In the genomic region with DNA sequence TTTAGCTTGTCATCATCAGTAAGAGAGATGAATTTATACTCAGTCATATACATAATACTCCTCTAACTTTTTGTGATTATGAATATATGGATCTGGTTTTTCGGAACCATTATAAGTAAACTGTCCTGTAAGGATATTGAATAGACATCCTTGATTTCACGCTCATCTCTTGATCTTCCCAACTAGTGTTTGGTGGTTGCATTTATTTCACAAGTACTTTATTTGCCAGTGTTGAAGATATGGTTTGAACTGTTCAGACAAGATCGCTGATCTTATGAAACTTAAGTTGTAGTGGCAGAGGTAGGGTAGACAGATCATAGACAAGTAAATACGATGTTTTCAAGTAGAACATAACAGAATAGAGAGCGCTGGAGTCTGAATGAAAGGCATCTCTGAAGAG, we compare ENCODE assay signal across 25 cellular contexts. TPM values are rescaled to one million over a fixed set of nuclear protein-coding genes. Genes with fewer than 3 reads are reported as not detected.
DNase-seq lines count a peak whose midpoint lies in the region; ATAC-seq, FAIRE-seq and TF ChIP-seq lines count a peak whose summit lies in the region.
"Had no signal": no experiment of that assay in that cellular context is flagged by ENCODE, and none has a peak within 500 bp of the region (broad histone marks: within the 10 kb centered on the region; RNA-seq: fewer than 3 reads in every experiment).

No MANE protein-coding gene starts in this region.

- DNase-seq in SK-N-SH, result no peak
- DNase-seq in kidney, result no peak
- DNase-seq in substantia nigra (lab: John Stamatoyannopoulos, UW), result no peak
- no peak for DNase-seq in GF-D8 (lab: John Stamatoyannopoulos, UW)
- DNase-seq: activated CD4-positive, CD25-positive, alpha-beta regulatory T cell treated with anti-CD3 and anti-CD28 coated beads, Interleukin-2, amount 50 U/mL, for 72 hours; activated CD8-positive, alpha-beta memory T cell treated with anti-CD3 and anti-CD28 coated beads for 24 hours; activated T-cell treated with anti-CD3 and anti-CD28 coated beads, Interleukin-2, amount 50 U/mL, for 24 hours; amniotic stem cell; dermis blood vessel endothelial cell; foreskin fibroblast; IMR-90; left ventricle myocardium superior; MM.1S; NCI-H146; NCI-H524; spleen; stimulated activated CD4-positive, alpha-beta T cell treated with anti-CD3 and anti-CD28 coated beads, Interleukin-4, amount 100 ng/mL, for 1 hour had no signal

- TF ChIP-seq RAD21 in SK-N-SH (IDR thresholded peaks at IDR 0.05; ENCODE audit: low read length), result no peak

- no peaks in the 10 kb centered on the region for H3K9me3 ChIP-seq in SK-N-SH
- H3K9me3 ChIP-seq in SU-DHL-6 (ENCODE audit: insufficient read depth, low read length), result no peaks in the 10 kb centered on the region
- H3K9me3 ChIP-seq in kidney (ENCODE audit: control insufficient read depth in 1 of 2, low read length in 2 of 2), result no peaks in the 10 kb centered on the region
- H3K9me3 ChIP-seq: spleen had no signal

- no peak for FAIRE-seq in kidney (lab: Jason Lieb, UNC)
- FAIRE-seq: H54 had no signal

- H3K9me2 ChIP-seq in SK-N-SH (no peaks in the 10 kb centered on the region), SU-DHL-6 (replicated peaks; ENCODE audit: insufficient read depth, low read length) (no peaks in the 10 kb centered on the region)

- H3K4me3 ChIP-seq in SK-N-SH (ENCODE audit: low read depth in 2 of 2, low read length in 1 of 2) (no peak overlapping the region), SU-DHL-6 (ENCODE audit: insufficient read depth, low read length, poor library complexity, severe bottlenecking) (no peak overlapping the region), kidney (ENCODE audit: low read length in 2 of 2) (peak overlapping the region; percentile 40 to 81)
- H3K4me3 ChIP-seq: cardiac muscle cell had no signal

- H3K4me2 ChIP-seq in SK-N-SH (0 out of 2 replicates have a peak overlapping the region, but pooled peaks have one; percentile 84), SU-DHL-6 (ENCODE audit: low read depth, low read length, poor library complexity, severe bottlenecking) (peak overlapping the region; percentile 97)

- H3F3A ChIP-seq in SK-N-SH (replicated peaks; ENCODE audit: insufficient read depth) (peaks cover 25% of the 10 kb centered on the region), SU-DHL-6 (ENCODE audit: insufficient read depth) (no peaks in the 10 kb centered on the region)

- CTCF ChIA-PET in SK-N-SH (lab: Yijun Ruan, JAX), result interaction anchor here (0.6 to 1.1 kb wide), 4 partner anchors 8 to 753 kb away, joined by 3 to 5 read pairs (median 4); partner anchors contain the start of gene RTCB

- no peak for TF ChIP-seq EP300 in SK-N-SH (IDR thresholded peaks at IDR 0.05; ENCODE audit: borderline replicate concordance in 1 of 2, low read depth in 1 of 2, low read length in 1 of 2)

- H2AFZ ChIP-seq in SK-N-SH (ENCODE audit: low read depth), result no peak overlapping the region
- no peak overlapping the region for H2AFZ ChIP-seq in SU-DHL-6 (ENCODE audit: low read depth, low read length, severe bottlenecking)

- H3K36me3 ChIP-seq in SK-N-SH (replicated peaks in 1 of 2; ENCODE audit: control insufficient read depth in 1 of 2, insufficient read depth in 2 of 2, low read length in 1 of 2), result peaks cover 11% of the 10 kb centered on the region in 2 experiments
- 0 out of 2 replicates have a peak, but pooled peaks cover 8% of the 10 kb centered on the region for H3K36me3 ChIP-seq in SU-DHL-6 (ENCODE audit: low read length)
- no peaks in the 10 kb centered on the region for H3K36me3 ChIP-seq in kidney (ENCODE audit: control insufficient read depth in 1 of 2, insufficient read depth in 2 of 2, low read length in 2 of 2)
- H3K36me3 ChIP-seq: cardiac muscle cell had no signal

- H3K27me3 ChIP-seq in SK-N-SH (ENCODE audit: insufficient read depth), result no peaks in the 10 kb centered on the region
- H3K27me3 ChIP-seq in SU-DHL-6 (ENCODE audit: low read length), result no peaks in the 10 kb centered on the region
- H3K27me3 ChIP-seq: cardiac muscle cell, spleen had no signal

- H3K27ac ChIP-seq in SK-N-SH (ENCODE audit: low read depth in 2 of 2, low read length in 1 of 2) (no peak overlapping the region), SU-DHL-6 (ENCODE audit: low read depth, low read length) (no peak overlapping the region), kidney (ENCODE audit: low read depth in 2 of 2, low read length in 2 of 2) (no peak overlapping the region), substantia nigra (ENCODE audit: low read depth, low read length, poor library complexity, severe bottlenecking) (peak overlapping the region; percentile 17)
- H3K27ac ChIP-seq: 22Rv1, cardiac muscle cell had no signal

- peaks cover 81% of the 10 kb centered on the region for H3K79me2 ChIP-seq in SK-N-SH (ENCODE audit: insufficient read depth)
- H3K79me2 ChIP-seq in SU-DHL-6 (ENCODE audit: insufficient read depth, low read length), result peaks cover 78% of the 10 kb centered on the region

- 95% methylated on average over 5 of the region's 5 CpGs for WGBS in SK-N-SH (ENCODE audit: low lambda C conversion rate)

- POLR2A ChIA-PET in SK-N-SH (lab: Yijun Ruan, JAX), result no interaction called here

- H3K9ac ChIP-seq in SK-N-SH (no peak overlapping the region), SU-DHL-6 (ENCODE audit: low read length) (no peak overlapping the region), kidney (ENCODE audit: low read length in 2 of 2) (no peak overlapping the region)

- H4K20me1 ChIP-seq in SK-N-SH (ENCODE audit: insufficient read depth) (peaks cover 70% of the 10 kb centered on the region), SU-DHL-6 (ENCODE audit: low read depth, low read length) (peaks cover 27% of the 10 kb centered on the region)

- H3K4me1 ChIP-seq in SK-N-SH (ENCODE audit: control insufficient read depth in 1 of 2, insufficient read depth in 2 of 2, low read depth in 1 of 2, low read length in 1 of 2) (peaks cover 12 to 15% of the 10 kb centered on the region in 2 experiments; a peak in 3 of 4 replicates), kidney (ENCODE audit: control insufficient read depth in 1 of 2, insufficient read depth in 1 of 2, low read depth in 1 of 2, low read length in 2 of 2) (peaks cover 5 to 7% of the 10 kb centered on the region in 2 donors)

- no peak for ATAC-seq in SK-N-SH treated with all-trans-retinoic acid at 6 μM for 48 hours
- ATAC-seq in HG02970 (IDR thresholded peaks at IDR 0.05; ENCODE audit: low FRiP score, unreplicated experiment), result no peak
- ATAC-seq in GM18511 (IDR thresholded peaks at IDR 0.05; ENCODE audit: unreplicated experiment), result no peak
- ATAC-seq: left ventricle myocardium superior had no signal

- intact Hi-C loops in kidney (cut with DNase I), result no loop called here

- TF ChIP-seq CTCF in SK-N-SH (IDR thresholded peaks at IDR 0.05), result no peak
- no peak for TF ChIP-seq CTCF in SU-DHL-6 (IDR thresholded peaks at IDR 0.05; ENCODE audit: insufficient read depth, low read length, poor library complexity, severe bottlenecking)
- TF ChIP-seq CTCF in kidney (IDR thresholded peaks at IDR 0.05; ENCODE audit: borderline replicate concordance, extremely low read depth, insufficient read depth), result no peak

TF ChIP-seq in SK-N-SH, 30 proteins besides CTCF, POLR2A, EP300 and RAD21:
- TF ChIP-seq TCF12 (IDR thresholded peaks at IDR 0.05) (no peak), GATA2 (CRISPR knock-in tag; IDR thresholded peaks at IDR 0.05) (no peak), CHD2 (IDR thresholded peaks at IDR 0.05; ENCODE audit: low read length, partially characterized antibody) (no peak), EZH2phosphoT487 (IDR thresholded peaks at IDR 0.05; ENCODE audit: borderline replicate concordance, low read depth) (no peak), FOSL2 (IDR thresholded peaks at IDR 0.05; ENCODE audit: borderline replicate concordance, low read depth) (no peak), USF2 (IDR thresholded peaks at IDR 0.05; ENCODE audit: borderline replicate concordance, low read depth, low read length) (no peak), SIN3A (IDR thresholded peaks at IDR 0.05; ENCODE audit: borderline replicate concordance, low read depth, low read length) (no peak)
TF ChIP-seq in SK-N-SH: peak in this region for 0.

TF ChIP-seq in SK-N-SH treated with all-trans-retinoic acid at 6 μM for 48 hours, 23 proteins besides CTCF, POLR2A, EP300 and RAD21:
- no peak for TF ChIP-seq SNAI2 (CRISPR knock-in tag; IDR thresholded peaks at IDR 0.05)
- no peak for TF ChIP-seq ZNF565 (CRISPR knock-in tag; conservative IDR thresholded peaks at IDR 0.05; ENCODE audit: low read depth)

RNA-seq across cellular contexts. Expression of gene FBXO7, which starts 3.0 kb away (rescaled TPM):
- polyA plus RNA-seq in SK-N-SH (2012; rRNA removed), result 77.3 and 89.1 TPM in 2 replicates
- polyA plus RNA-seq in SK-N-SH (2012; cell fraction: cytosol; rRNA removed), result 80.8 and 84.8 TPM in 2 replicates
- polyA plus RNA-seq in SK-N-SH (2012; cell fraction: nucleus; rRNA removed), result 36.5 and 62.7 TPM in 2 replicates
- total RNA-seq in kidney, result 91.0 TPM
- 131 TPM for polyA plus RNA-seq in kidney (ENCODE audit: insufficient read depth, low read depth, low replicate concordance)

RNA-seq across cellular contexts. Expression of gene BPIFC, which starts 13.4 kb away (rescaled TPM):
- polyA plus RNA-seq in SK-N-SH (2012; rRNA removed) (not detected in 2 replicates), kidney (ENCODE audit: insufficient read depth, low read depth, low replicate concordance) (not detected)
- polyA plus RNA-seq in SK-N-SH (2012; cell fraction: cytosol; rRNA removed), result not detected in 2 replicates
- polyA plus RNA-seq in SK-N-SH (2012; cell fraction: nucleus; rRNA removed), result 0.02 TPM in 1 of 2 replicates, not detected in the other
- not detected for total RNA-seq in kidney
- total RNA-seq: cardiac muscle cell, dermis blood vessel endothelial cell, IMR-90, left ventricle myocardium superior, spleen had no signal
- polyA plus RNA-seq: BJ, cardiac muscle cell, IMR-90, spleen had no signal

Comparison
In these comparisons a context has a peak if more than half of its experiments do, and no peak if none do; other contexts are left out.
1. H3K4me3 ChIP-seq: peak in kidney (2 of 2); none in SK-N-SH (0 of 2) and SU-DHL-6 (single experiment).